Comparison of ENCODE assay signal across 24 cellular contexts in genomic region chr6:14412026-14412425, GRCh38.
"Had no signal": no experiment of that assay in that cellular context is flagged by ENCODE, and none has a peak within 500 bp of the region (broad histone marks: within the 10 kb centered on the region; RNA-seq: fewer than 3 reads in every experiment).

No MANE protein-coding gene starts in this region.

- H3K9me3 Mint-ChIP-seq: immature natural killer cell, nephron had no signal

- FAIRE-seq: endometrium, keratinocyte, pancreas, small intestine, urothelium cell line had no signal

- ATAC-seq: esophagus mucosa, left cardiac atrium, lower lobe of right lung, pancreas, right cardiac atrium had no signal

- DNase-seq: effector memory CD4-positive, alpha-beta T cell; foreskin fibroblast; immature natural killer cell; left cardiac atrium; left ventricle myocardium inferior; lower lobe of right lung; midbrain; naive B cell; occipital lobe; pancreas; right cardiac atrium; small intestine; stimulated activated CD4-positive, alpha-beta T cell treated with anti-CD3 and anti-CD28 coated beads, Interleukin-12 subunit alpha, Interleukin-12 subunit beta, amount 100 ng/mL, for 4 hours; stimulated activated naive CD4-positive, alpha-beta T cell; stomach; substantia nigra had no signal

- H3K27me3 ChIP-seq: pancreas, stomach had no signal

- H3K27ac ChIP-seq: left ventricle myocardium inferior, lower lobe of right lung, pancreas, stomach, thoracic aorta had no signal

- H3K27ac Mint-ChIP-seq: immature natural killer cell, memory B cell, nephron, progenitor cell of endocrine pancreas had no signal

- H3K36me3 ChIP-seq: left ventricle myocardium inferior, lower lobe of right lung, pancreas, stomach, thoracic aorta had no signal

- H3K4me3 ChIP-seq: left ventricle myocardium inferior, lower lobe of right lung, pancreas, stomach, thoracic aorta had no signal

- H3K4me1 ChIP-seq: left ventricle myocardium inferior, lower lobe of right lung, pancreas, stomach had no signal

- H3K4me3 Mint-ChIP-seq: immature natural killer cell, memory B cell, naive B cell, nephron had no signal

- H3K9me3 ChIP-seq: left ventricle myocardium inferior, lower lobe of right lung, pancreas, stomach, thoracic aorta had no signal

- H3K4me1 Mint-ChIP-seq: immature natural killer cell had no signal

- H3K27me3 Mint-ChIP-seq: memory B cell, progenitor cell of endocrine pancreas had no signal

- H3K36me3 Mint-ChIP-seq: immature natural killer cell had no signal
